ENCODE assay signal across 1 cellular context in the genomic region with DNA sequence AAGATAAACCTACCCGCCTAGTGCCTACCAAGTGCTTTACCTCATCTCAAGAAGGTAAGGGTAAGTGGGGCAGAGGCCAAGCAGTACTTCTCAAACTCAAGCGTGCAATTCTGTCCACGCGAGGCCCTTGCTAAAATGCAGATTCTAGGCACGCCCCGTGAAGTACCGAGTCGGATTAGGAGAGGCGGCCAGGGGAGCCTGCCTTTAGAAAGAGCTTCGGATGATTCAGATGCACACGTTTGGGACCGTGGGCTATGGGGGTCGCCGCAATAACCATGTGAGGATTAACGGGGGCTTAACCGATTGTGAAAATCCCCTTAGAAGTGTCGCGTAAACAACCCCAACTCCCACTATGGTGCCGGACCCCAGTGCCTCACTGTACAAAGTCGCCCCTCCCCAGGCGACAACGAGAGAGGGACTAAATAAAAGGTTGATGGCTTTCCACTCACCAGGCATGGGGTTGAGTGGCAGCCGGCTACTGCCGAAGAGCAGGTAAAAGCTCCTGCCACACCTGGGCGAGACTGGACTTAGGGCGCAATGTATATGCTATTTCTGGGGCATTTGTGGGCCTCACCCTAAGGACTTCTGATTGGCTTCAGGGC.
TF ChIP-seq lines count a peak whose summit lies in the region.

No MANE protein-coding gene starts in this region.

TF ChIP-seq in WTC11, 78 proteins besides CTCF, POLR2A, EP300 and RAD21 (continued from another document):
- TF ChIP-seq ZNF263 (CRISPR knock-in tag; IDR thresholded peaks at IDR 0.05; ENCODE audit: low read depth) (no peak), ZNF121 (CRISPR knock-in tag; IDR thresholded peaks at IDR 0.05) (no peak), FOXK1 (CRISPR knock-in tag; IDR thresholded peaks at IDR 0.05) (no peak), CREM (CRISPR knock-in tag; IDR thresholded peaks at IDR 0.05) (no peak; the same call in 1 of the 2 replicates)
- TF ChIP-seq, protein P1, sequence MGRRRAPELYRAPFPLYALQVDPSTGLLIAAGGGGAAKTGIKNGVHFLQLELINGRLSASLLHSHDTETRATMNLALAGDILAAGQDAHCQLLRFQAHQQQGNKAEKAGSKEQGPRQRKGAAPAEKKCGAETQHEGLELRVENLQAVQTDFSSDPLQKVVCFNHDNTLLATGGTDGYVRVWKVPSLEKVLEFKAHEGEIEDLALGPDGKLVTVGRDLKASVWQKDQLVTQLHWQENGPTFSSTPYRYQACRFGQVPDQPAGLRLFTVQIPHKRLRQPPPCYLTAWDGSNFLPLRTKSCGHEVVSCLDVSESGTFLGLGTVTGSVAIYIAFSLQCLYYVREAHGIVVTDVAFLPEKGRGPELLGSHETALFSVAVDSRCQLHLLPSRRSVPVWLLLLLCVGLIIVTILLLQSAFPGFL (CRISPR knock-in tag; IDR thresholded peaks at IDR 0.05; ENCODE audit: borderline replicate concordance): no peak
TF ChIP-seq in WTC11: peak in this region for 0.
